In genomic region chr19:49497047-49497789, GRCh38 we compare ENCODE assay signal across 1 cellular context.
TF ChIP-seq lines count a peak whose summit lies in the region.

No MANE protein-coding gene starts in this region.

TF ChIP-seq in K562, 482 proteins besides CTCF, POLR2A, EP300 and RAD21 (continued from another document and continues in another):
- peak; percentile 55; the same call in 1 of the 2 replicates for TF ChIP-seq KLF1 (tag; IDR thresholded peaks at IDR 0.05)
- TF ChIP-seq ZNF778 (CRISPR knock-in tag; IDR thresholded peaks at IDR 0.05): no peak
- TF ChIP-seq TEAD4 (IDR thresholded peaks at IDR 0.05; ENCODE audit: low read length): no peak
- no peak for TF ChIP-seq TEAD4 (CRISPR knock-in tag; IDR thresholded peaks at IDR 0.05; ENCODE audit: borderline replicate concordance)
- no peak for TF ChIP-seq MTF1 (CRISPR knock-in tag; IDR thresholded peaks at IDR 0.05; ENCODE audit: borderline replicate concordance)
- TF ChIP-seq ELK3 (CRISPR knock-in tag; IDR thresholded peaks at IDR 0.05): no peak
- TF ChIP-seq, protein P1, sequence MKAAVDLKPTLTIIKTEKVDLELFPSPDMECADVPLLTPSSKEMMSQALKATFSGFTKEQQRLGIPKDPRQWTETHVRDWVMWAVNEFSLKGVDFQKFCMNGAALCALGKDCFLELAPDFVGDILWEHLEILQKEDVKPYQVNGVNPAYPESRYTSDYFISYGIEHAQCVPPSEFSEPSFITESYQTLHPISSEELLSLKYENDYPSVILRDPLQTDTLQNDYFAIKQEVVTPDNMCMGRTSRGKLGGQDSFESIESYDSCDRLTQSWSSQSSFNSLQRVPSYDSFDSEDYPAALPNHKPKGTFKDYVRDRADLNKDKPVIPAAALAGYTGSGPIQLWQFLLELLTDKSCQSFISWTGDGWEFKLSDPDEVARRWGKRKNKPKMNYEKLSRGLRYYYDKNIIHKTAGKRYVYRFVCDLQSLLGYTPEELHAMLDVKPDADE (conservative IDR thresholded peaks at IDR 0.05; ENCODE audit: control insufficient read depth, low read depth, low read length): peak; percentile 95
- no peak for TF ChIP-seq CCAR2 (IDR thresholded peaks at IDR 0.05; ENCODE audit: low read depth, low read length)
- TF ChIP-seq, protein P2, sequence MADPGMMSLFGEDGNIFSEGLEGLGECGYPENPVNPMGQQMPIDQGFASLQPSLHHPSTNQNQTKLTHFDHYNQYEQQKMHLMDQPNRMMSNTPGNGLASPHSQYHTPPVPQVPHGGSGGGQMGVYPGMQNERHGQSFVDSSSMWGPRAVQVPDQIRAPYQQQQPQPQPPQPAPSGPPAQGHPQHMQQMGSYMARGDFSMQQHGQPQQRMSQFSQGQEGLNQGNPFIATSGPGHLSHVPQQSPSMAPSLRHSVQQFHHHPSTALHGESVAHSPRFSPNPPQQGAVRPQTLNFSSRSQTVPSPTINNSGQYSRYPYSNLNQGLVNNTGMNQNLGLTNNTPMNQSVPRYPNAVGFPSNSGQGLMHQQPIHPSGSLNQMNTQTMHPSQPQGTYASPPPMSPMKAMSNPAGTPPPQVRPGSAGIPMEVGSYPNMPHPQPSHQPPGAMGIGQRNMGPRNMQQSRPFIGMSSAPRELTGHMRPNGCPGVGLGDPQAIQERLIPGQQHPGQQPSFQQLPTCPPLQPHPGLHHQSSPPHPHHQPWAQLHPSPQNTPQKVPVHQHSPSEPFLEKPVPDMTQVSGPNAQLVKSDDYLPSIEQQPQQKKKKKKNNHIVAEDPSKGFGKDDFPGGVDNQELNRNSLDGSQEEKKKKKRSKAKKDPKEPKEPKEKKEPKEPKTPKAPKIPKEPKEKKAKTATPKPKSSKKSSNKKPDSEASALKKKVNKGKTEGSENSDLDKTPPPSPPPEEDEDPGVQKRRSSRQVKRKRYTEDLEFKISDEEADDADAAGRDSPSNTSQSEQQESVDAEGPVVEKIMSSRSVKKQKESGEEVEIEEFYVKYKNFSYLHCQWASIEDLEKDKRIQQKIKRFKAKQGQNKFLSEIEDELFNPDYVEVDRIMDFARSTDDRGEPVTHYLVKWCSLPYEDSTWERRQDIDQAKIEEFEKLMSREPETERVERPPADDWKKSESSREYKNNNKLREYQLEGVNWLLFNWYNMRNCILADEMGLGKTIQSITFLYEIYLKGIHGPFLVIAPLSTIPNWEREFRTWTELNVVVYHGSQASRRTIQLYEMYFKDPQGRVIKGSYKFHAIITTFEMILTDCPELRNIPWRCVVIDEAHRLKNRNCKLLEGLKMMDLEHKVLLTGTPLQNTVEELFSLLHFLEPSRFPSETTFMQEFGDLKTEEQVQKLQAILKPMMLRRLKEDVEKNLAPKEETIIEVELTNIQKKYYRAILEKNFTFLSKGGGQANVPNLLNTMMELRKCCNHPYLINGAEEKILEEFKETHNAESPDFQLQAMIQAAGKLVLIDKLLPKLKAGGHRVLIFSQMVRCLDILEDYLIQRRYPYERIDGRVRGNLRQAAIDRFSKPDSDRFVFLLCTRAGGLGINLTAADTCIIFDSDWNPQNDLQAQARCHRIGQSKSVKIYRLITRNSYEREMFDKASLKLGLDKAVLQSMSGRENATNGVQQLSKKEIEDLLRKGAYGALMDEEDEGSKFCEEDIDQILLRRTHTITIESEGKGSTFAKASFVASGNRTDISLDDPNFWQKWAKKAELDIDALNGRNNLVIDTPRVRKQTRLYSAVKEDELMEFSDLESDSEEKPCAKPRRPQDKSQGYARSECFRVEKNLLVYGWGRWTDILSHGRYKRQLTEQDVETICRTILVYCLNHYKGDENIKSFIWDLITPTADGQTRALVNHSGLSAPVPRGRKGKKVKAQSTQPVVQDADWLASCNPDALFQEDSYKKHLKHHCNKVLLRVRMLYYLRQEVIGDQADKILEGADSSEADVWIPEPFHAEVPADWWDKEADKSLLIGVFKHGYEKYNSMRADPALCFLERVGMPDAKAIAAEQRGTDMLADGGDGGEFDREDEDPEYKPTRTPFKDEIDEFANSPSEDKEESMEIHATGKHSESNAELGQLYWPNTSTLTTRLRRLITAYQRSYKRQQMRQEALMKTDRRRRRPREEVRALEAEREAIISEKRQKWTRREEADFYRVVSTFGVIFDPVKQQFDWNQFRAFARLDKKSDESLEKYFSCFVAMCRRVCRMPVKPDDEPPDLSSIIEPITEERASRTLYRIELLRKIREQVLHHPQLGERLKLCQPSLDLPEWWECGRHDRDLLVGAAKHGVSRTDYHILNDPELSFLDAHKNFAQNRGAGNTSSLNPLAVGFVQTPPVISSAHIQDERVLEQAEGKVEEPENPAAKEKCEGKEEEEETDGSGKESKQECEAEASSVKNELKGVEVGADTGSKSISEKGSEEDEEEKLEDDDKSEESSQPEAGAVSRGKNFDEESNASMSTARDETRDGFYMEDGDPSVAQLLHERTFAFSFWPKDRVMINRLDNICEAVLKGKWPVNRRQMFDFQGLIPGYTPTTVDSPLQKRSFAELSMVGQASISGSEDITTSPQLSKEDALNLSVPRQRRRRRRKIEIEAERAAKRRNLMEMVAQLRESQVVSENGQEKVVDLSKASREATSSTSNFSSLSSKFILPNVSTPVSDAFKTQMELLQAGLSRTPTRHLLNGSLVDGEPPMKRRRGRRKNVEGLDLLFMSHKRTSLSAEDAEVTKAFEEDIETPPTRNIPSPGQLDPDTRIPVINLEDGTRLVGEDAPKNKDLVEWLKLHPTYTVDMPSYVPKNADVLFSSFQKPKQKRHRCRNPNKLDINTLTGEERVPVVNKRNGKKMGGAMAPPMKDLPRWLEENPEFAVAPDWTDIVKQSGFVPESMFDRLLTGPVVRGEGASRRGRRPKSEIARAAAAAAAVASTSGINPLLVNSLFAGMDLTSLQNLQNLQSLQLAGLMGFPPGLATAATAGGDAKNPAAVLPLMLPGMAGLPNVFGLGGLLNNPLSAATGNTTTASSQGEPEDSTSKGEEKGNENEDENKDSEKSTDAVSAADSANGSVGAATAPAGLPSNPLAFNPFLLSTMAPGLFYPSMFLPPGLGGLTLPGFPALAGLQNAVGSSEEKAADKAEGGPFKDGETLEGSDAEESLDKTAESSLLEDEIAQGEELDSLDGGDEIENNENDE (IDR thresholded peaks at IDR 0.05; ENCODE audit: low read depth, low read length): no peak
- TF ChIP-seq NFE2L1 (tag; IDR thresholded peaks at IDR 0.05; ENCODE audit: borderline replicate concordance, low read depth): no peak
- TF ChIP-seq ZC3H4 (CRISPR knock-in tag; IDR thresholded peaks at IDR 0.05; ENCODE audit: borderline replicate concordance): no peak
- TF ChIP-seq BDP1 (IDR thresholded peaks at IDR 0.05; ENCODE audit: insufficient read depth, insufficient read length): no peak
- TF ChIP-seq, protein P3, sequence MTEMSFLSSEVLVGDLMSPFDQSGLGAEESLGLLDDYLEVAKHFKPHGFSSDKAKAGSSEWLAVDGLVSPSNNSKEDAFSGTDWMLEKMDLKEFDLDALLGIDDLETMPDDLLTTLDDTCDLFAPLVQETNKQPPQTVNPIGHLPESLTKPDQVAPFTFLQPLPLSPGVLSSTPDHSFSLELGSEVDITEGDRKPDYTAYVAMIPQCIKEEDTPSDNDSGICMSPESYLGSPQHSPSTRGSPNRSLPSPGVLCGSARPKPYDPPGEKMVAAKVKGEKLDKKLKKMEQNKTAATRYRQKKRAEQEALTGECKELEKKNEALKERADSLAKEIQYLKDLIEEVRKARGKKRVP (CRISPR knock-in tag; IDR thresholded peaks at IDR 0.05): no peak
- no peak for TF ChIP-seq UBTF (IDR thresholded peaks at IDR 0.05; ENCODE audit: borderline replicate concordance in 1 of 2, low read depth in 2 of 2, low read length in 2 of 2)
- TF ChIP-seq ZNF253 (CRISPR knock-in tag; conservative IDR thresholded peaks at IDR 0.05): no peak
- TF ChIP-seq ZNF3 (CRISPR knock-in tag; IDR thresholded peaks at IDR 0.05): no peak
- TF ChIP-seq, protein P4, sequence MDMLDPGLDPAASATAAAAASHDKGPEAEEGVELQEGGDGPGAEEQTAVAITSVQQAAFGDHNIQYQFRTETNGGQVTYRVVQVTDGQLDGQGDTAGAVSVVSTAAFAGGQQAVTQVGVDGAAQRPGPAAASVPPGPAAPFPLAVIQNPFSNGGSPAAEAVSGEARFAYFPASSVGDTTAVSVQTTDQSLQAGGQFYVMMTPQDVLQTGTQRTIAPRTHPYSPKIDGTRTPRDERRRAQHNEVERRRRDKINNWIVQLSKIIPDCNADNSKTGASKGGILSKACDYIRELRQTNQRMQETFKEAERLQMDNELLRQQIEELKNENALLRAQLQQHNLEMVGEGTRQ (CRISPR knock-in tag; IDR thresholded peaks at IDR 0.05): 0 out of 2 replicates have a peak, but pooled peaks have one; percentile 5
- TF ChIP-seq POLR2B (IDR thresholded peaks at IDR 0.05; ENCODE audit: low read depth, partially characterized antibody): no peak
- TF ChIP-seq ZNF217 (CRISPR knock-in tag; IDR thresholded peaks at IDR 0.05): no peak
- TF ChIP-seq HNRNPL (IDR thresholded peaks at IDR 0.05; ENCODE audit: low read depth, low read length): peak; percentile 31; the same call in 1 of the 2 replicates
- TF ChIP-seq GTF2E2 (tag; IDR thresholded peaks at IDR 0.05): no peak
- no peak; the same call in 1 of the 2 replicates for TF ChIP-seq ATF7 (IDR thresholded peaks at IDR 0.05)
- TF ChIP-seq ZNF668 (CRISPR knock-in tag; IDR thresholded peaks at IDR 0.05): no peak
- TF ChIP-seq RBM25 (IDR thresholded peaks at IDR 0.05; ENCODE audit: low read depth, low read length, severe bottlenecking): no peak
- TF ChIP-seq, protein P5, sequence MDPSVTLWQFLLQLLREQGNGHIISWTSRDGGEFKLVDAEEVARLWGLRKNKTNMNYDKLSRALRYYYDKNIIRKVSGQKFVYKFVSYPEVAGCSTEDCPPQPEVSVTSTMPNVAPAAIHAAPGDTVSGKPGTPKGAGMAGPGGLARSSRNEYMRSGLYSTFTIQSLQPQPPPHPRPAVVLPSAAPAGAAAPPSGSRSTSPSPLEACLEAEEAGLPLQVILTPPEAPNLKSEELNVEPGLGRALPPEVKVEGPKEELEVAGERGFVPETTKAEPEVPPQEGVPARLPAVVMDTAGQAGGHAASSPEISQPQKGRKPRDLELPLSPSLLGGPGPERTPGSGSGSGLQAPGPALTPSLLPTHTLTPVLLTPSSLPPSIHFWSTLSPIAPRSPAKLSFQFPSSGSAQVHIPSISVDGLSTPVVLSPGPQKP (CRISPR knock-in tag; IDR thresholded peaks at IDR 0.05): no peak
- TF ChIP-seq ZNF644 (tag; IDR thresholded peaks at IDR 0.05; ENCODE audit: low read depth): no peak
- TF ChIP-seq BHLHE40 (IDR thresholded peaks at IDR 0.05; ENCODE audit: low read length): peak; percentile 92
- TF ChIP-seq ZNF354B (CRISPR knock-in tag; IDR thresholded peaks at IDR 0.05): no peak
- no peak for TF ChIP-seq ETS2 (tag; IDR thresholded peaks at IDR 0.05; ENCODE audit: borderline replicate concordance, poor library complexity, severe bottlenecking)
- TF ChIP-seq CREB1 (IDR thresholded peaks at IDR 0.05): 0 out of 2 replicates have a peak, but pooled peaks have one; percentile 9
- 0 out of 2 replicates have a peak, but pooled peaks have one; percentile 31 for TF ChIP-seq CREB1 (CRISPR knock-in tag; IDR thresholded peaks at IDR 0.05)
- no peak for TF ChIP-seq ZFPM2 (CRISPR knock-in tag; IDR thresholded peaks at IDR 0.05)
- TF ChIP-seq NR2C1 (IDR thresholded peaks at IDR 0.05): no peak
- 0 out of 2 replicates have a peak, but pooled peaks have one; percentile 40 for TF ChIP-seq NR2C1 (tag; IDR thresholded peaks at IDR 0.05)
- TF ChIP-seq FOXJ3 (CRISPR knock-in tag; IDR thresholded peaks at IDR 0.05): no peak
- no peak for TF ChIP-seq MAZ (CRISPR knock-in tag; conservative IDR thresholded peaks at IDR 0.05 in 1 of 2, IDR thresholded peaks at IDR 0.05 in 1 of 2)
- TF ChIP-seq, protein P6, sequence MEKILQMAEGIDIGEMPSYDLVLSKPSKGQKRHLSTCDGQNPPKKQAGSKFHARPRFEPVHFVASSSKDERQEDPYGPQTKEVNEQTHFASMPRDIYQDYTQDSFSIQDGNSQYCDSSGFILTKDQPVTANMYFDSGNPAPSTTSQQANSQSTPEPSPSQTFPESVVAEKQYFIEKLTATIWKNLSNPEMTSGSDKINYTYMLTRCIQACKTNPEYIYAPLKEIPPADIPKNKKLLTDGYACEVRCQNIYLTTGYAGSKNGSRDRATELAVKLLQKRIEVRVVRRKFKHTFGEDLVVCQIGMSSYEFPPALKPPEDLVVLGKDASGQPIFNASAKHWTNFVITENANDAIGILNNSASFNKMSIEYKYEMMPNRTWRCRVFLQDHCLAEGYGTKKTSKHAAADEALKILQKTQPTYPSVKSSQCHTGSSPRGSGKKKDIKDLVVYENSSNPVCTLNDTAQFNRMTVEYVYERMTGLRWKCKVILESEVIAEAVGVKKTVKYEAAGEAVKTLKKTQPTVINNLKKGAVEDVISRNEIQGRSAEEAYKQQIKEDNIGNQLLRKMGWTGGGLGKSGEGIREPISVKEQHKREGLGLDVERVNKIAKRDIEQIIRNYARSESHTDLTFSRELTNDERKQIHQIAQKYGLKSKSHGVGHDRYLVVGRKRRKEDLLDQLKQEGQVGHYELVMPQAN (IDR thresholded peaks at IDR 0.05; ENCODE audit: borderline replicate concordance): peak; percentile 91
- TF ChIP-seq SMAD2 (IDR thresholded peaks at IDR 0.05; ENCODE audit: low read depth, low read length): no peak
- TF ChIP-seq, protein P7, sequence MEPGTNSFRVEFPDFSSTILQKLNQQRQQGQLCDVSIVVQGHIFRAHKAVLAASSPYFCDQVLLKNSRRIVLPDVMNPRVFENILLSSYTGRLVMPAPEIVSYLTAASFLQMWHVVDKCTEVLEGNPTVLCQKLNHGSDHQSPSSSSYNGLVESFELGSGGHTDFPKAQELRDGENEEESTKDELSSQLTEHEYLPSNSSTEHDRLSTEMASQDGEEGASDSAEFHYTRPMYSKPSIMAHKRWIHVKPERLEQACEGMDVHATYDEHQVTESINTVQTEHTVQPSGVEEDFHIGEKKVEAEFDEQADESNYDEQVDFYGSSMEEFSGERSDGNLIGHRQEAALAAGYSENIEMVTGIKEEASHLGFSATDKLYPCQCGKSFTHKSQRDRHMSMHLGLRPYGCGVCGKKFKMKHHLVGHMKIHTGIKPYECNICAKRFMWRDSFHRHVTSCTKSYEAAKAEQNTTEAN (CRISPR knock-in tag; IDR thresholded peaks at IDR 0.05): no peak
